In genomic region chr7:158548726-158549125, GRCh38 we compare ENCODE assay signal across 20 cellular contexts. TPM values are rescaled to one million over a fixed set of nuclear protein-coding genes. Genes with fewer than 3 reads are reported as not detected.
"Had no signal": no experiment of that assay in that cellular context is flagged by ENCODE, and none has a peak within 500 bp of the region (broad histone marks: within the 10 kb centered on the region; RNA-seq: fewer than 3 reads in every experiment).

No MANE protein-coding gene starts in this region.

- H3K27ac Mint-ChIP-seq: activated CD4-positive, alpha-beta T cell treated with anti-CD3 and anti-CD28 coated beads, Interleukin-2, amount 10 ng/mL, durations not matched to agents 7 days and 5 days; activated CD8-positive, alpha-beta T cell treated with anti-CD3 and anti-CD28 coated beads, Interleukin-2, amount 10 ng/mL, durations not matched to agents 7 days and 5 days; activated naive CD8-positive, alpha-beta T cell treated with anti-CD3 and anti-CD28 coated beads, Interleukin-2, amount 50 U/mL, for 24 hours; activated T-helper 1 cell treated with anti-CD3 and anti-CD28 coated beads, Interleukin-12 subunit alpha, Interleukin-12 subunit beta, Interleukin-2, Interleukin-4 antibody, amounts not matched to agents 30 ng/mL and 10 ng/mL and 1 ng/mL, durations not matched to agents 14 hours and 24 hours and 36 hours; naive thymus-derived CD8-positive, alpha-beta T cell; progenitor cell of endocrine pancreas; stimulated activated naive CD8-positive, alpha-beta T cell treated with anti-CD3 and anti-CD28 coated beads, Interleukin-15, Interleukin-2, amounts not matched to agents 100 ng/mL and 50 ng/mL, for 24 hours had no signal

- H3K4me1 Mint-ChIP-seq: activated CD4-positive, alpha-beta T cell treated with anti-CD3 and anti-CD28 coated beads, Interleukin-2, amount 10 ng/mL, durations not matched to agents 7 days and 5 days; activated naive CD8-positive, alpha-beta T cell treated with anti-CD3 and anti-CD28 coated beads, Interleukin-2, amount 50 U/mL, for 24 hours had no signal

- ATAC-seq: activated CD4-positive, CD25-positive, alpha-beta regulatory T cell treated with anti-CD3 and anti-CD28 coated beads, Interleukin-2, amount 50 U/mL, for 24 hours; activated CD8-positive, alpha-beta T cell treated with anti-CD3 and anti-CD28 coated beads, Interleukin-2, amount 10 ng/mL, durations not matched to agents 7 days and 5 days; activated naive CD8-positive, alpha-beta T cell treated with anti-CD3 and anti-CD28 coated beads, Interleukin-2, amount 50 U/mL, for 24 hours; naive thymus-derived CD8-positive, alpha-beta T cell had no signal

- H3K36me3 ChIP-seq: heart right ventricle, neural progenitor cell, transverse colon, uterus had no signal

- H3K27ac ChIP-seq: epithelial cell of prostate, heart right ventricle, neural progenitor cell, transverse colon, uterus had no signal

- H3K9me3 Mint-ChIP-seq: activated CD4-positive, alpha-beta T cell treated with anti-CD3 and anti-CD28 coated beads, Interleukin-2, amount 10 ng/mL, durations not matched to agents 7 days and 5 days; activated naive CD8-positive, alpha-beta T cell treated with anti-CD3 and anti-CD28 coated beads, Interleukin-2, amount 50 U/mL, for 24 hours; activated T-helper 1 cell treated with anti-CD3 and anti-CD28 coated beads, Interleukin-12 subunit alpha, Interleukin-12 subunit beta, Interleukin-2, Interleukin-4 antibody, amounts not matched to agents 30 ng/mL and 10 ng/mL and 1 ng/mL, durations not matched to agents 14 hours and 24 hours and 36 hours; neural progenitor cell; stimulated activated naive CD8-positive, alpha-beta T cell treated with anti-CD3 and anti-CD28 coated beads, Interleukin-15, Interleukin-2, amounts not matched to agents 100 ng/mL and 50 ng/mL, for 24 hours had no signal

- H3K9ac ChIP-seq: neural progenitor cell had no signal

- DNase-seq: activated CD4-positive, alpha-beta T cell treated with anti-CD3 and anti-CD28 coated beads, Interleukin-2, amount 10 ng/mL, durations not matched to agents 7 days and 5 days; activated CD8-positive, alpha-beta T cell treated with anti-CD3 and anti-CD28 coated beads, Interleukin-2, amount 10 ng/mL, durations not matched to agents 7 days and 5 days; activated gamma-delta T cell; activated naive CD4-positive, alpha-beta T cell treated with anti-CD3 and anti-CD28 coated beads, Interleukin-2, amount 50 U/mL, for 16 hours; activated naive CD8-positive, alpha-beta T cell treated with anti-CD3 and anti-CD28 coated beads, Interleukin-2, amount 50 U/mL, for 24 hours; cerebellar nuclear complex; cortex of kidney; islet precursor cell; naive thymus-derived CD8-positive, alpha-beta T cell; stimulated activated CD4-positive, alpha-beta T cell treated with anti-CD3 and anti-CD28 coated beads, Interleukin-4, amount 100 ng/mL, for 1 hour; transverse colon had no signal

- H3K4me3 ChIP-seq: neural progenitor cell had no signal

- H3K27me3 Mint-ChIP-seq: activated CD4-positive, alpha-beta T cell treated with anti-CD3 and anti-CD28 coated beads, Interleukin-2, amount 10 ng/mL, durations not matched to agents 7 days and 5 days; activated naive CD8-positive, alpha-beta T cell treated with anti-CD3 and anti-CD28 coated beads, Interleukin-2, amount 50 U/mL, for 24 hours had no signal

- H3K4me1 ChIP-seq: uterus had no signal

- H3K9me3 ChIP-seq: heart right ventricle, transverse colon, uterus had no signal

- H3K4me3 Mint-ChIP-seq: activated CD4-positive, alpha-beta T cell treated with anti-CD3 and anti-CD28 coated beads, Interleukin-2, amount 10 ng/mL, durations not matched to agents 7 days and 5 days; activated CD8-positive, alpha-beta T cell treated with anti-CD3 and anti-CD28 coated beads, Interleukin-2, amount 10 ng/mL, durations not matched to agents 7 days and 5 days; activated naive CD8-positive, alpha-beta T cell treated with anti-CD3 and anti-CD28 coated beads, Interleukin-2, amount 50 U/mL, for 24 hours; activated T-helper 1 cell treated with anti-CD3 and anti-CD28 coated beads, Interleukin-12 subunit alpha, Interleukin-12 subunit beta, Interleukin-2, Interleukin-4 antibody, amounts not matched to agents 30 ng/mL and 10 ng/mL and 1 ng/mL, durations not matched to agents 14 hours and 24 hours and 36 hours; naive thymus-derived CD8-positive, alpha-beta T cell; neural progenitor cell; stimulated activated naive CD8-positive, alpha-beta T cell treated with anti-CD3 and anti-CD28 coated beads, Interleukin-15, Interleukin-2, amounts not matched to agents 100 ng/mL and 50 ng/mL, for 24 hours had no signal

- H3K27me3 ChIP-seq: neural progenitor cell, transverse colon, uterus had no signal

RNA-seq across cellular contexts. Expression of gene PTPRN2, which starts 38.9 kb away (rescaled TPM):
- total RNA-seq: fibroblast of villous mesenchyme had no signal
